ENCODE assay signal across 24 cellular contexts in genomic region chr18:50369672-50370071, GRCh38. TPM values are rescaled to one million over a fixed set of nuclear protein-coding genes. Genes with fewer than 3 reads are reported as not detected.
DNase-seq lines count a peak whose midpoint lies in the region; ATAC-seq, FAIRE-seq and TF ChIP-seq lines count a peak whose summit lies in the region.
"Had no signal": no experiment of that assay in that cellular context is flagged by ENCODE, and none has a peak within 500 bp of the region (broad histone marks: within the 10 kb centered on the region; RNA-seq: fewer than 3 reads in every experiment).

No MANE protein-coding gene starts in this region.

- H3K9ac ChIP-seq in HepG2 (ENCODE audit: insufficient read depth, low read depth, low read length) (no peak overlapping the region), adipocyte (ENCODE audit: low read length) (no peak overlapping the region)
- H3K9ac ChIP-seq: BLaER1 had no signal

- H3K4me1 ChIP-seq in HepG2 (ENCODE audit: insufficient read depth, low read length) (peaks cover 14% of the 10 kb centered on the region), right lobe of liver (peaks cover 0 to 9% (median 0%) of the 10 kb centered on the region in 4 donors), HEK293 (ENCODE audit: control insufficient read depth, insufficient read depth, low read length) (no peaks in the 10 kb centered on the region), adipocyte (ENCODE audit: control insufficient read depth, insufficient read depth, low read length) (peaks cover 5% of the 10 kb centered on the region)
- H3K4me1 ChIP-seq: BE2C had no signal

- TF ChIP-seq RAD21 in HepG2 (CRISPR knock-in tag; IDR thresholded peaks at IDR 0.05): no peak

- intact Hi-C loops in HepG2 (cut with micrococcal nuclease; ENCODE audit: unreplicated experiment) (loop anchor here (5.0 kb wide), 1 partner anchor 82 kb away; the partner anchor contains the start of gene CXXC1), right lobe of liver (cut with DNase I) (no loop called here)

- CTCF ChIA-PET in HepG2 (lab: Yijun Ruan, JAX; ENCODE audit: low intra/inter-chr PET ratio, low total read pairs): no interaction called here
- CTCF ChIA-PET in HEK293 (lab: Yijun Ruan, JAX): interaction anchor here (0.6 kb wide), 1 partner anchor 59 kb away, joined by 3 read pairs; no protein-coding TSS in a partner anchor

- no TSS peak for BruUV-seq in HepG2 (replicated peaks; lab: Mats Ljungman, UMichigan)

- no peak overlapping the region for H2AFZ ChIP-seq in HepG2 (ENCODE audit: low read length)

- H3K36me3 Mint-ChIP-seq in activated naive CD4-positive, alpha-beta T cell treated with anti-CD3 and anti-CD28 coated beads, Interleukin-2, amount 50 U/mL, for 72 hours: peaks cover 21 to 42% of the 10 kb centered on the region in 2 donors
- H3K36me3 Mint-ChIP-seq: CD14-positive monocyte had no signal

- TF ChIP-seq EP300 in HepG2 (IDR thresholded peaks at IDR 0.05; ENCODE audit: low read depth in 2 of 2, low read length in 2 of 2): no peak
- TF ChIP-seq EP300 in HepG2 (CRISPR knock-in tag; IDR thresholded peaks at IDR 0.05; ENCODE audit: borderline replicate concordance): no peak

- H4K20me1 ChIP-seq in HepG2 (ENCODE audit: insufficient read depth, low read length): no peaks in the 10 kb centered on the region
- H4K20me1 ChIP-seq: BLaER1 had no signal

- H3K36me3 ChIP-seq in HepG2 (replicated peaks in 1 of 2; ENCODE audit: control insufficient read depth in 1 of 2, insufficient read depth in 2 of 2, low read length in 2 of 2) (no peaks in the 10 kb centered on the region), right lobe of liver (no peaks in the 10 kb centered on the region), HEK293 (ENCODE audit: control insufficient read depth in 2 of 2, insufficient read depth in 1 of 2, low read length in 2 of 2) (no peaks in the 10 kb centered on the region), adipocyte (ENCODE audit: control insufficient read depth, insufficient read depth, low read length, severe bottlenecking) (no peaks in the 10 kb centered on the region)
- H3K36me3 ChIP-seq: BE2C, BLaER1 had no signal

- H3K79me2 ChIP-seq in HepG2 (ENCODE audit: insufficient read depth, low read length): no peaks in the 10 kb centered on the region

- H3K9me3 Mint-ChIP-seq in activated naive CD4-positive, alpha-beta T cell treated with anti-CD3 and anti-CD28 coated beads, Interleukin-2, amount 50 U/mL, for 72 hours: peaks cover 9 to 18% of the 10 kb centered on the region in 2 donors

- DNase-seq in HepG2 (ENCODE audit: low spot score): no peak
- DNase-seq in right lobe of liver: no peak
- no peak for DNase-seq in adipocyte (ENCODE audit: low read depth)
- DNase-seq in GM19240 (ENCODE audit: insufficient read length, low spot score): no peak
- no peak for DNase-seq in GM03348 (ENCODE audit: low spot score)
- DNase-seq in activated naive CD4-positive, alpha-beta T cell treated with anti-CD3 and anti-CD28 coated beads, Interleukin-2, amount 50 U/mL, for 72 hours (ENCODE audit: low spot score in 2 of 2): no peak
- DNase-seq: 8988T; ACHN; BE2C; C1 segment of cervical spinal cord; CD4-positive, alpha-beta memory T cell; CD4-positive, CD25-positive, alpha-beta regulatory T cell; CD8-positive, alpha-beta memory T cell; COR-L47; DMS79 treated with DMSO at 0.1 percent for 48 hours; GF-D8 had no signal

- ATAC-seq in HepG2 (no peak), right lobe of liver (no peak)
- ATAC-seq in activated naive CD4-positive, alpha-beta T cell treated with anti-CD3 and anti-CD28 coated beads, Interleukin-2, amount 50 U/mL, for 72 hours: no peak
- ATAC-seq: GM12878 had no signal

- H3K4me2 ChIP-seq in HepG2 (ENCODE audit: low read depth, low read length): no peak overlapping the region
- H3K4me2 ChIP-seq: BLaER1 had no signal

- TF ChIP-seq POLR2A in HepG2 (IDR thresholded peaks at IDR 0.05; ENCODE audit: insufficient read depth in 1 of 2, low read depth in 2 of 2, low read length in 2 of 2) (no peak), right lobe of liver (IDR thresholded peaks at IDR 0.05) (no peak)

- TF ChIP-seq CTCF in HepG2 (CRISPR knock-in tag; IDR thresholded peaks at IDR 0.05) (no peak), right lobe of liver (IDR thresholded peaks at IDR 0.05) (no peak), HEK293 (tag by site-specific recombination; IDR thresholded peaks at IDR 0.05) (no peak)

- H3K27ac ChIP-seq in HepG2 (ENCODE audit: extremely low read length, insufficient read depth, low read length) (no peak overlapping the region), right lobe of liver (no peak overlapping the region), HEK293 (ENCODE audit: extremely low read depth, low read depth, low read length) (no peak overlapping the region)
- H3K27ac ChIP-seq: BLaER1 had no signal

- in situ Hi-C loops in HepG2 (cut with HindIII; ENCODE audit: extremely low pct_ligation_motif_present, low pct_unique_long_range_greater_than_20kb): no loop called here

- POLR2A ChIA-PET in HepG2 (lab: Yijun Ruan, JAX): no interaction called here
- POLR2A ChIA-PET in HEK293 (lab: Yijun Ruan, JAX): no interaction called here

- H3K27me3 ChIP-seq in HepG2 (ENCODE audit: control insufficient read depth in 1 of 2, insufficient read depth in 2 of 2, low read length in 2 of 2) (no peaks in the 10 kb centered on the region), right lobe of liver (no peaks in the 10 kb centered on the region), adipocyte (replicated peaks; ENCODE audit: control insufficient read depth, insufficient read depth, low read length) (no peaks in the 10 kb centered on the region)
- H3K27me3 ChIP-seq: BE2C, BLaER1 had no signal

- no peak overlapping the region for H3K4me3 ChIP-seq in HepG2 (replicated peaks in 1 of 3; ENCODE audit: insufficient read depth in 1 of 3, low read depth in 2 of 3, low read length in 3 of 3)
- H3K4me3 ChIP-seq in right lobe of liver: no peak overlapping the region
- no peak overlapping the region for H3K4me3 ChIP-seq in HEK293 (ENCODE audit: low read depth, low read length)
- peak overlapping the region; percentile 10 for H3K4me3 ChIP-seq in adipocyte (ENCODE audit: low read length)
- H3K4me3 ChIP-seq: BLaER1, GM12878 had no signal

- H3K9me3 ChIP-seq in HepG2 (ENCODE audit: low read length) (peaks cover 19% of the 10 kb centered on the region), right lobe of liver (peaks cover 0 to 7% (median 2%) of the 10 kb centered on the region in 4 donors), HEK293 (ENCODE audit: control insufficient read depth, insufficient read depth, low read depth, low read length) (no peaks in the 10 kb centered on the region), adipocyte (ENCODE audit: control insufficient read depth, low read length) (peaks cover 14% of the 10 kb centered on the region)
- H3K9me3 ChIP-seq: BE2C had no signal

- H3K27ac Mint-ChIP-seq in activated naive CD4-positive, alpha-beta T cell treated with anti-CD3 and anti-CD28 coated beads, Interleukin-2, amount 50 U/mL, for 72 hours: no peak overlapping the region
- H3K27ac Mint-ChIP-seq: CD14-positive monocyte; CD4-positive, alpha-beta memory T cell; CD4-positive, CD25-positive, alpha-beta regulatory T cell; CD8-positive, alpha-beta memory T cell had no signal

- FAIRE-seq in HepG2 (lab: Jason Lieb, UNC): no peak
- FAIRE-seq: A204.1, G401.6, GM12878, GM12892, GM18507 had no signal

TF ChIP-seq in HEK293, 187 proteins besides CTCF, POLR2A, EP300 and RAD21:
- TF ChIP-seq SP3 (tag by site-specific recombination; IDR thresholded peaks at IDR 0.05) (no peak), SETDB1 (IDR thresholded peaks at IDR 0.05; ENCODE audit: insufficient read length, low read length) (peak; percentile 73), ZNF670 (tag by site-specific recombination; IDR thresholded peaks at IDR 0.05; ENCODE audit: low read depth) (no peak), ZNF133 (tag by site-specific recombination; IDR thresholded peaks at IDR 0.05) (peak; percentile 100)

RNA-seq across cellular contexts. Expression of gene SKA1, which starts 5.2 kb away (rescaled TPM):
- 21.3 and 28.3 TPM in 2 replicates for total RNA-seq in HepG2 (2016; rRNA removed; fragmentation: Illumina TruSeq; extraction: Trizol)
- 6.7 and 10.0 TPM in 2 replicates for total RNA-seq in HepG2 (2016; cell fraction: cytosol; rRNA removed; fragmentation: Illumina TruSeq; extraction: Trizol; ENCODE audit: low read depth)
- total RNA-seq in HepG2 (2016; cell fraction: insoluble cytoplasmic fraction; rRNA removed; fragmentation: Illumina TruSeq; extraction: Trizol): 20.6 and 27.1 TPM in 2 replicates
- 22.9 and 24.8 TPM in 2 replicates for total RNA-seq in HepG2 (2016; cell fraction: membrane; rRNA removed; fragmentation: Illumina TruSeq; extraction: Trizol)
- total RNA-seq in HepG2 (2016; cell fraction: nucleus; rRNA removed; fragmentation: Illumina TruSeq; extraction: Trizol): 7.1 and 8.3 TPM in 2 replicates
- polyA plus RNA-seq in HepG2 (2011; rRNA removed): 3.8 and 5.3 TPM in 2 replicates
- 2.9 and 3.6 TPM in 2 replicates for polyA plus RNA-seq in HepG2 (2011; cell fraction: cytosol; rRNA removed)
- 1.5 and 1.6 TPM in 2 replicates for polyA plus RNA-seq in HepG2 (2011; cell fraction: nucleus; rRNA removed)
- polyA plus RNA-seq in HepG2 (2012): 2.5 and 3.5 TPM in 2 replicates
- polyA plus RNA-seq in HepG2 (2016; cell fraction: cytosol; fragmentation: Illumina TruSeq; extraction: Trizol; ENCODE audit: low read depth): 4.4 and 5.1 TPM in 2 replicates
- 23.2 and 23.5 TPM in 2 replicates for polyA plus RNA-seq in HepG2 (2016; cell fraction: insoluble cytoplasmic fraction; fragmentation: Illumina TruSeq; extraction: Trizol; ENCODE audit: low read depth)
- 11.2 and 11.9 TPM in 2 replicates for polyA plus RNA-seq in HepG2 (2016; cell fraction: membrane; fragmentation: Illumina TruSeq; extraction: Trizol; ENCODE audit: low read depth)
- polyA plus RNA-seq in HepG2 (2016; cell fraction: nucleus; fragmentation: Illumina TruSeq; extraction: Trizol; ENCODE audit: insufficient read depth, low read depth): 11.8 and 12.4 TPM in 2 replicates
- 2.7 and 11.2 TPM in 2 replicates for polyA minus RNA-seq in HepG2 (2011; rRNA and poly(A)+ RNA removed; ENCODE audit: low replicate concordance)
- 4.8 and 5.6 TPM in 2 replicates for polyA minus RNA-seq in HepG2 (2011; cell fraction: cytosol; rRNA and poly(A)+ RNA removed)
- 3.0 and 4.4 TPM in 2 replicates for polyA minus RNA-seq in HepG2 (2011; cell fraction: nucleus; rRNA and poly(A)+ RNA removed)
- total RNA-seq in right lobe of liver: 1 to 10 TPM in 2 of 6 experiments, under 1 TPM in 3, not detected in 1; 0.15 to 1.5 (median 0.75) TPM
- 10 to 100 TPM; 34.6 to 55.4 TPM for total RNA-seq in activated naive CD4-positive, alpha-beta T cell treated with anti-CD3 and anti-CD28 coated beads, Interleukin-2, amount 50 U/mL, for 72 hours

Comparison
In these comparisons a context has a peak if more than half of its experiments do, and no peak if none do; other contexts are left out.
1. Of the 63 proteins assayed by ChIP-seq in both HepG2 and HEK293: peak only in HepG2: ZNF280D; only in HEK293: SETDB1; in both: none; in neither: 61.